1 cellular context compared by ENCODE assay signal in the genomic region with DNA sequence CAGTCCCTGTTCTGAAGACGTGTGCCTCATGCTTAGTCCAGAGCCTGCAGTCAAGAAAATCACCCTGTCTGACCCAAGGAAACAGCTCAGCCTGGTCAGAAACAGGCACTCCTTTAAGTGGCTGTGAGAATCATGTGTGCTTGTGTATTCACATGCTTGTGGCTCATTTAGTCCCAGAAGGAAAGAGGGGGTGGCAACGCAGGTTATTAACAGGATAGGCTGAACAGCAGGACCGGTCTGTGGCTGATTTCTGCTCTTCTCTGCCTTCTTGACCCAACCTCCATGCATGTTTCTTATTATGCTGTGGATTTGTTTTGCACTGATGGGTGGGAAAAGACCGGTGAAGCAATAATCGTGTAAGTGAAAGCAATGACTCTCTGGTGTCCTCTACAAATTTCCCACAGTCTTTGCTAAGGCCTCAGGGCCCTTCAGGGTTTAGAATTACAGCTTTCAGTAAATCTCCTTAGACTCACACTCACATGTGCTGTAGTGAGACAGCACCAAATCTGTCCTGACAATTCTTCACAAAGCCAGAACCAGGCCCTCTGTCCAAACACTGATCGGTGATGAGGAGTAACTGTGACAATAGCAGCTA.
TF ChIP-seq lines count a peak whose summit lies in the region.

No MANE protein-coding gene starts in this region.

TF ChIP-seq in GM12878, 131 proteins besides CTCF, POLR2A, EP300 and RAD21 (continued from another document and continues in another):
- TF ChIP-seq, protein P1, sequence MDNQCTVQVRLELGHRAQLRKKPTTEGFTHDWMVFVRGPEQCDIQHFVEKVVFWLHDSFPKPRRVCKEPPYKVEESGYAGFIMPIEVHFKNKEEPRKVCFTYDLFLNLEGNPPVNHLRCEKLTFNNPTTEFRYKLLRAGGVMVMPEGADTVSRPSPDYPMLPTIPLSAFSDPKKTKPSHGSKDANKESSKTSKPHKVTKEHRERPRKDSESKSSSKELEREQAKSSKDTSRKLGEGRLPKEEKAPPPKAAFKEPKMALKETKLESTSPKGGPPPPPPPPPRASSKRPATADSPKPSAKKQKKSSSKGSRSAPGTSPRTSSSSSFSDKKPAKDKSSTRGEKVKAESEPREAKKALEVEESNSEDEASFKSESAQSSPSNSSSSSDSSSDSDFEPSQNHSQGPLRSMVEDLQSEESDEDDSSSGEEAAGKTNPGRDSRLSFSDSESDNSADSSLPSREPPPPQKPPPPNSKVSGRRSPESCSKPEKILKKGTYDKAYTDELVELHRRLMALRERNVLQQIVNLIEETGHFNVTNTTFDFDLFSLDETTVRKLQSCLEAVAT (IDR thresholded peaks at IDR 0.05) = 0 out of 2 replicates have a peak, but pooled peaks have one; percentile 52
- peak; percentile 56; the same call in 1 of the 2 replicates for TF ChIP-seq POLR2AphosphoS5 (IDR thresholded peaks at IDR 0.05; ENCODE audit: low read length)
- TF ChIP-seq STAT1 (conservative IDR thresholded peaks at IDR 0.05) = no peak
- TF ChIP-seq, protein P2, sequence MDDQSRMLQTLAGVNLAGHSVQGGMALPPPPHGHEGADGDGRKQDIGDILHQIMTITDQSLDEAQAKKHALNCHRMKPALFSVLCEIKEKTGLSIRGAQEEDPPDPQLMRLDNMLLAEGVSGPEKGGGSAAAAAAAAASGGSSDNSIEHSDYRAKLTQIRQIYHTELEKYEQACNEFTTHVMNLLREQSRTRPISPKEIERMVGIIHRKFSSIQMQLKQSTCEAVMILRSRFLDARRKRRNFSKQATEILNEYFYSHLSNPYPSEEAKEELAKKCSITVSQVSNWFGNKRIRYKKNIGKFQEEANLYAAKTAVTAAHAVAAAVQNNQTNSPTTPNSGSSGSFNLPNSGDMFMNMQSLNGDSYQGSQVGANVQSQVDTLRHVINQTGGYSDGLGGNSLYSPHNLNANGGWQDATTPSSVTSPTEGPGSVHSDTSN (IDR thresholded peaks at IDR 0.05; ENCODE audit: insufficient replicate concordance, low read depth, low read length) = no peak
- TF ChIP-seq SREBF2 (IDR thresholded peaks at IDR 0.05; ENCODE audit: low read length) = no peak
- no peak for TF ChIP-seq BRCA1 (IDR thresholded peaks at IDR 0.05; ENCODE audit: low read depth, low read length)
- TF ChIP-seq, protein P3, sequence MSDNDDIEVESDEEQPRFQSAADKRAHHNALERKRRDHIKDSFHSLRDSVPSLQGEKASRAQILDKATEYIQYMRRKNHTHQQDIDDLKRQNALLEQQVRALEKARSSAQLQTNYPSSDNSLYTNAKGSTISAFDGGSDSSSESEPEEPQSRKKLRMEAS (IDR thresholded peaks at IDR 0.05; ENCODE audit: low read depth, low read length) = peak; percentile 76
- TF ChIP-seq JUND (IDR thresholded peaks at IDR 0.05; ENCODE audit: low read depth, low read length) = no peak
- TF ChIP-seq IRF4 (IDR thresholded peaks at IDR 0.05; ENCODE audit: low read depth, low read length) = peak; percentile 58; the same call in 1 of the 2 replicates
- no peak for TF ChIP-seq BACH1 (IDR thresholded peaks at IDR 0.05; ENCODE audit: borderline replicate concordance)
- TF ChIP-seq RCOR1 (conservative IDR thresholded peaks at IDR 0.05; ENCODE audit: low read depth, low read length) = no peak
- TF ChIP-seq, protein P4, sequence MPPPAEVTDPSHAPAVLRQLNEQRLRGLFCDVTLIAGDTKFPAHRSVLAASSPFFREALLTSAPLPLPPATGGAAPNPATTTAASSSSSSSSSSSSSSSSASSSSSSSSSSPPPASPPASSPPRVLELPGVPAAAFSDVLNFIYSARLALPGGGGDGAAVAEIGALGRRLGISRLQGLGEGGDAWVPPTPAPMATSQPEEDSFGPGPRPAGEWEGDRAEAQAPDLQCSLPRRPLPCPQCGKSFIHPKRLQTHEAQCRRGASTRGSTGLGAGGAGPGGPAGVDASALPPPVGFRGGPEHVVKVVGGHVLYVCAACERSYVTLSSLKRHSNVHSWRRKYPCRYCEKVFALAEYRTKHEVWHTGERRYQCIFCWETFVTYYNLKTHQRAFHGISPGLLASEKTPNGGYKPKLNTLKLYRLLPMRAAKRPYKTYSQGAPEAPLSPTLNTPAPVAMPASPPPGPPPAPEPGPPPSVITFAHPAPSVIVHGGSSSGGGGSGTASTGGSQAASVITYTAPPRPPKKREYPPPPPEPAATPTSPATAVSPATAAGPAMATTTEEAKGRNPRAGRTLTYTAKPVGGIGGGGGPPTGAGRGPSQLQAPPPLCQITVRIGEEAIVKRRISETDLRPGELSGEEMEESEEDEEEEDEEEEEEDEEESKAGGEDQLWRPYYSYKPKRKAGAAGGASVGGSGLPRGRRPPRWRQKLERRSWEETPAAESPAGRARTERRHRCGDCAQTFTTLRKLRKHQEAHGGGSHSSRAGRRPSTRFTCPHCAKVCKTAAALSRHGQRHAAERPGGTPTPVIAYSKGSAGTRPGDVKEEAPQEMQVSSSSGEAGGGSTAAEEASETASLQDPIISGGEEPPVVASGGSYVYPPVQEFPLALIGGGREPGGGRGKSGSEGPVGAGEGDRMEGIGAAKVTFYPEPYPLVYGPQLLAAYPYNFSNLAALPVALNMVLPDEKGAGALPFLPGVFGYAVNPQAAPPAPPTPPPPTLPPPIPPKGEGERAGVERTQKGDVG (CRISPR knock-in tag; IDR thresholded peaks at IDR 0.05) = peak; percentile 15; the same call in 1 of the 2 replicates
- TF ChIP-seq CEBPB (IDR thresholded peaks at IDR 0.05; ENCODE audit: borderline replicate concordance in 1 of 2, low read depth in 2 of 2, low read length in 2 of 2) = peak in 1 of 2 experiments; percentile 64; a peak in 1 of 4 replicates
- TF ChIP-seq IKZF2 (IDR thresholded peaks at IDR 0.05) = peak; percentile 52 to 61; a peak in 3 of 4 replicates
- 0 out of 2 replicates have a peak, but pooled peaks have one; percentile 39 for TF ChIP-seq CBX5 (IDR thresholded peaks at IDR 0.05; ENCODE audit: low read depth)
- TF ChIP-seq YY1 (IDR thresholded peaks at IDR 0.05; ENCODE audit: low read depth, low read length) = no peak
- peak; percentile 85 for TF ChIP-seq MEF2B (IDR thresholded peaks at IDR 0.05; ENCODE audit: partially characterized antibody, poor library complexity, severe bottlenecking)
- TF ChIP-seq ETV6 (conservative IDR thresholded peaks at IDR 0.05 in 1 of 2, IDR thresholded peaks at IDR 0.05 in 1 of 2; ENCODE audit: borderline replicate concordance in 1 of 2, low read depth in 1 of 2) = no peak; a peak in 1 of 4 replicates
- peak; percentile 31; the same call in 1 of the 2 replicates for TF ChIP-seq GATAD2B (conservative IDR thresholded peaks at IDR 0.05; ENCODE audit: low read depth)
- TF ChIP-seq, protein P5, sequence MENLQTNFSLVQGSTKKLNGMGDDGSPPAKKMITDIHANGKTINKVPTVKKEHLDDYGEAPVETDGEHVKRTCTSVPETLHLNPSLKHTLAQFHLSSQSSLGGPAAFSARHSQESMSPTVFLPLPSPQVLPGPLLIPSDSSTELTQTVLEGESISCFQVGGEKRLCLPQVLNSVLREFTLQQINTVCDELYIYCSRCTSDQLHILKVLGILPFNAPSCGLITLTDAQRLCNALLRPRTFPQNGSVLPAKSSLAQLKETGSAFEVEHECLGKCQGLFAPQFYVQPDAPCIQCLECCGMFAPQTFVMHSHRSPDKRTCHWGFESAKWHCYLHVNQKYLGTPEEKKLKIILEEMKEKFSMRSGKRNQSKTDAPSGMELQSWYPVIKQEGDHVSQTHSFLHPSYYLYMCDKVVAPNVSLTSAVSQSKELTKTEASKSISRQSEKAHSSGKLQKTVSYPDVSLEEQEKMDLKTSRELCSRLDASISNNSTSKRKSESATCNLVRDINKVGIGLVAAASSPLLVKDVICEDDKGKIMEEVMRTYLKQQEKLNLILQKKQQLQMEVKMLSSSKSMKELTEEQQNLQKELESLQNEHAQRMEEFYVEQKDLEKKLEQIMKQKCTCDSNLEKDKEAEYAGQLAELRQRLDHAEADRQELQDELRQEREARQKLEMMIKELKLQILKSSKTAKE (IDR thresholded peaks at IDR 0.05; ENCODE audit: low read depth, poor library complexity, severe bottlenecking) = peak; percentile 13
- TF ChIP-seq RUNX3 (IDR thresholded peaks at IDR 0.05; ENCODE audit: low read length) = peak; percentile 33
- TF ChIP-seq, protein P6, sequence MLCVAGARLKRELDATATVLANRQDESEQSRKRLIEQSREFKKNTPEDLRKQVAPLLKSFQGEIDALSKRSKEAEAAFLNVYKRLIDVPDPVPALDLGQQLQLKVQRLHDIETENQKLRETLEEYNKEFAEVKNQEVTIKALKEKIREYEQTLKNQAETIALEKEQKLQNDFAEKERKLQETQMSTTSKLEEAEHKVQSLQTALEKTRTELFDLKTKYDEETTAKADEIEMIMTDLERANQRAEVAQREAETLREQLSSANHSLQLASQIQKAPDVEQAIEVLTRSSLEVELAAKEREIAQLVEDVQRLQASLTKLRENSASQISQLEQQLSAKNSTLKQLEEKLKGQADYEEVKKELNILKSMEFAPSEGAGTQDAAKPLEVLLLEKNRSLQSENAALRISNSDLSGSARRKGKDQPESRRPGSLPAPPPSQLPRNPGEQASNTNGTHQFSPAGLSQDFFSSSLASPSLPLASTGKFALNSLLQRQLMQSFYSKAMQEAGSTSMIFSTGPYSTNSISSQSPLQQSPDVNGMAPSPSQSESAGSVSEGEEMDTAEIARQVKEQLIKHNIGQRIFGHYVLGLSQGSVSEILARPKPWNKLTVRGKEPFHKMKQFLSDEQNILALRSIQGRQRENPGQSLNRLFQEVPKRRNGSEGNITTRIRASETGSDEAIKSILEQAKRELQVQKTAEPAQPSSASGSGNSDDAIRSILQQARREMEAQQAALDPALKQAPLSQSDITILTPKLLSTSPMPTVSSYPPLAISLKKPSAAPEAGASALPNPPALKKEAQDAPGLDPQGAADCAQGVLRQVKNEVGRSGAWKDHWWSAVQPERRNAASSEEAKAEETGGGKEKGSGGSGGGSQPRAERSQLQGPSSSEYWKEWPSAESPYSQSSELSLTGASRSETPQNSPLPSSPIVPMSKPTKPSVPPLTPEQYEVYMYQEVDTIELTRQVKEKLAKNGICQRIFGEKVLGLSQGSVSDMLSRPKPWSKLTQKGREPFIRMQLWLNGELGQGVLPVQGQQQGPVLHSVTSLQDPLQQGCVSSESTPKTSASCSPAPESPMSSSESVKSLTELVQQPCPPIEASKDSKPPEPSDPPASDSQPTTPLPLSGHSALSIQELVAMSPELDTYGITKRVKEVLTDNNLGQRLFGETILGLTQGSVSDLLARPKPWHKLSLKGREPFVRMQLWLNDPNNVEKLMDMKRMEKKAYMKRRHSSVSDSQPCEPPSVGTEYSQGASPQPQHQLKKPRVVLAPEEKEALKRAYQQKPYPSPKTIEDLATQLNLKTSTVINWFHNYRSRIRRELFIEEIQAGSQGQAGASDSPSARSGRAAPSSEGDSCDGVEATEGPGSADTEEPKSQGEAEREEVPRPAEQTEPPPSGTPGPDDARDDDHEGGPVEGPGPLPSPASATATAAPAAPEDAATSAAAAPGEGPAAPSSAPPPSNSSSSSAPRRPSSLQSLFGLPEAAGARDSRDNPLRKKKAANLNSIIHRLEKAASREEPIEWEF (IDR thresholded peaks at IDR 0.05; ENCODE audit: insufficient replicate concordance, low read depth, low read length) = peak; percentile 95
- TF ChIP-seq SMC3 (IDR thresholded peaks at IDR 0.05; ENCODE audit: borderline replicate concordance, low read length) = no peak
- TF ChIP-seq, protein P7, sequence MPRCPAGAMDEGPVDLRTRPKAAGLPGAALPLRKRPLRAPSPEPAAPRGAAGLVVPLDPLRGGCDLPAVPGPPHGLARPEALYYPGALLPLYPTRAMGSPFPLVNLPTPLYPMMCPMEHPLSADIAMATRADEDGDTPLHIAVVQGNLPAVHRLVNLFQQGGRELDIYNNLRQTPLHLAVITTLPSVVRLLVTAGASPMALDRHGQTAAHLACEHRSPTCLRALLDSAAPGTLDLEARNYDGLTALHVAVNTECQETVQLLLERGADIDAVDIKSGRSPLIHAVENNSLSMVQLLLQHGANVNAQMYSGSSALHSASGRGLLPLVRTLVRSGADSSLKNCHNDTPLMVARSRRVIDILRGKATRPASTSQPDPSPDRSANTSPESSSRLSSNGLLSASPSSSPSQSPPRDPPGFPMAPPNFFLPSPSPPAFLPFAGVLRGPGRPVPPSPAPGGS (IDR thresholded peaks at IDR 0.05; ENCODE audit: borderline replicate concordance, insufficient read depth, low read depth, low read length, poor library complexity, severe bottlenecking) = peak; percentile 93
- TF ChIP-seq ZNF274 (IDR thresholded peaks at IDR 0.05; ENCODE audit: insufficient read depth, insufficient read length) = no peak
- TF ChIP-seq MTA2 (IDR thresholded peaks at IDR 0.05; ENCODE audit: low read depth) = peak; percentile 20; the same call in 1 of the 2 replicates
- TF ChIP-seq, protein P8, sequence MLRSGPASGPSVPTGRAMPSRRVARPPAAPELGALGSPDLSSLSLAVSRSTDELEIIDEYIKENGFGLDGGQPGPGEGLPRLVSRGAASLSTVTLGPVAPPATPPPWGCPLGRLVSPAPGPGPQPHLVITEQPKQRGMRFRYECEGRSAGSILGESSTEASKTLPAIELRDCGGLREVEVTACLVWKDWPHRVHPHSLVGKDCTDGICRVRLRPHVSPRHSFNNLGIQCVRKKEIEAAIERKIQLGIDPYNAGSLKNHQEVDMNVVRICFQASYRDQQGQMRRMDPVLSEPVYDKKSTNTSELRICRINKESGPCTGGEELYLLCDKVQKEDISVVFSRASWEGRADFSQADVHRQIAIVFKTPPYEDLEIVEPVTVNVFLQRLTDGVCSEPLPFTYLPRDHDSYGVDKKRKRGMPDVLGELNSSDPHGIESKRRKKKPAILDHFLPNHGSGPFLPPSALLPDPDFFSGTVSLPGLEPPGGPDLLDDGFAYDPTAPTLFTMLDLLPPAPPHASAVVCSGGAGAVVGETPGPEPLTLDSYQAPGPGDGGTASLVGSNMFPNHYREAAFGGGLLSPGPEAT (IDR thresholded peaks at IDR 0.05; ENCODE audit: low read depth) = peak; percentile 48; the same call in 1 of the 2 replicates
- peak; percentile 54; the same call in 1 of the 2 replicates for TF ChIP-seq NBN (IDR thresholded peaks at IDR 0.05)
- peak; percentile 64; the same call in 1 of the 2 replicates for TF ChIP-seq NFIC (IDR thresholded peaks at IDR 0.05; ENCODE audit: low read depth, low read length)
- TF ChIP-seq, protein P9, sequence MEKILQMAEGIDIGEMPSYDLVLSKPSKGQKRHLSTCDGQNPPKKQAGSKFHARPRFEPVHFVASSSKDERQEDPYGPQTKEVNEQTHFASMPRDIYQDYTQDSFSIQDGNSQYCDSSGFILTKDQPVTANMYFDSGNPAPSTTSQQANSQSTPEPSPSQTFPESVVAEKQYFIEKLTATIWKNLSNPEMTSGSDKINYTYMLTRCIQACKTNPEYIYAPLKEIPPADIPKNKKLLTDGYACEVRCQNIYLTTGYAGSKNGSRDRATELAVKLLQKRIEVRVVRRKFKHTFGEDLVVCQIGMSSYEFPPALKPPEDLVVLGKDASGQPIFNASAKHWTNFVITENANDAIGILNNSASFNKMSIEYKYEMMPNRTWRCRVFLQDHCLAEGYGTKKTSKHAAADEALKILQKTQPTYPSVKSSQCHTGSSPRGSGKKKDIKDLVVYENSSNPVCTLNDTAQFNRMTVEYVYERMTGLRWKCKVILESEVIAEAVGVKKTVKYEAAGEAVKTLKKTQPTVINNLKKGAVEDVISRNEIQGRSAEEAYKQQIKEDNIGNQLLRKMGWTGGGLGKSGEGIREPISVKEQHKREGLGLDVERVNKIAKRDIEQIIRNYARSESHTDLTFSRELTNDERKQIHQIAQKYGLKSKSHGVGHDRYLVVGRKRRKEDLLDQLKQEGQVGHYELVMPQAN (conservative IDR thresholded peaks at IDR 0.05) = no peak
- no peak for TF ChIP-seq JUNB (IDR thresholded peaks at IDR 0.05)
- TF ChIP-seq SMARCA5 (IDR thresholded peaks at IDR 0.05) = 0 out of 2 replicates have a peak, but pooled peaks have one; percentile 47
- no peak for TF ChIP-seq SMAD5 (IDR thresholded peaks at IDR 0.05; ENCODE audit: low read depth)
